1 cellular context compared by ENCODE assay signal in the genomic region with DNA sequence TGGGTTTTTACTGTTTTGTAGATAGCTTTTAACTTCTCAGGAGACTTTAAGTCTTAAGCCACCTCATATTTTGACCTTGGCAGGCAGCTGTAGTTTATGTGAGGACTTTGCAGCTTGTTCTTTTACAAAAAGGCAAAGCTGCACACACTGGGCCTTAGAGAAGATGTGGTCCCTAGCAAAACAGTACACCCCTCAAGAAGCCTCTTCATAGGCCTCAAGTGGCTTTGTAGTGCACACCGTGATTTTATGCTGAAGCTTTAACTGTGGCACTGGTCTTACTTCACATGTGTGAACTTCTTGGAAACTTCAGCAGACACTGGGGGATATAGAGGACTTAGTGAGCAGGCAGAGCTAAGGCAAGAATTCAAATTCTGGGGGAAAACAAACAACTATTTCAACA.
TF ChIP-seq lines count a peak whose summit lies in the region.

No MANE protein-coding gene starts in this region.

TF ChIP-seq in GM23338, 12 proteins besides CTCF, POLR2A, EP300 and RAD21 (continued from another document):
- TF ChIP-seq, protein P1, sequence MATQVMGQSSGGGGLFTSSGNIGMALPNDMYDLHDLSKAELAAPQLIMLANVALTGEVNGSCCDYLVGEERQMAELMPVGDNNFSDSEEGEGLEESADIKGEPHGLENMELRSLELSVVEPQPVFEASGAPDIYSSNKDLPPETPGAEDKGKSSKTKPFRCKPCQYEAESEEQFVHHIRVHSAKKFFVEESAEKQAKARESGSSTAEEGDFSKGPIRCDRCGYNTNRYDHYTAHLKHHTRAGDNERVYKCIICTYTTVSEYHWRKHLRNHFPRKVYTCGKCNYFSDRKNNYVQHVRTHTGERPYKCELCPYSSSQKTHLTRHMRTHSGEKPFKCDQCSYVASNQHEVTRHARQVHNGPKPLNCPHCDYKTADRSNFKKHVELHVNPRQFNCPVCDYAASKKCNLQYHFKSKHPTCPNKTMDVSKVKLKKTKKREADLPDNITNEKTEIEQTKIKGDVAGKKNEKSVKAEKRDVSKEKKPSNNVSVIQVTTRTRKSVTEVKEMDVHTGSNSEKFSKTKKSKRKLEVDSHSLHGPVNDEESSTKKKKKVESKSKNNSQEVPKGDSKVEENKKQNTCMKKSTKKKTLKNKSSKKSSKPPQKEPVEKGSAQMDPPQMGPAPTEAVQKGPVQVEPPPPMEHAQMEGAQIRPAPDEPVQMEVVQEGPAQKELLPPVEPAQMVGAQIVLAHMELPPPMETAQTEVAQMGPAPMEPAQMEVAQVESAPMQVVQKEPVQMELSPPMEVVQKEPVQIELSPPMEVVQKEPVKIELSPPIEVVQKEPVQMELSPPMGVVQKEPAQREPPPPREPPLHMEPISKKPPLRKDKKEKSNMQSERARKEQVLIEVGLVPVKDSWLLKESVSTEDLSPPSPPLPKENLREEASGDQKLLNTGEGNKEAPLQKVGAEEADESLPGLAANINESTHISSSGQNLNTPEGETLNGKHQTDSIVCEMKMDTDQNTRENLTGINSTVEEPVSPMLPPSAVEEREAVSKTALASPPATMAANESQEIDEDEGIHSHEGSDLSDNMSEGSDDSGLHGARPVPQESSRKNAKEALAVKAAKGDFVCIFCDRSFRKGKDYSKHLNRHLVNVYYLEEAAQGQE (IDR thresholded peaks at IDR 0.05; ENCODE audit: unreplicated experiment): no peak
- TF ChIP-seq NANOG (IDR thresholded peaks at IDR 0.05; ENCODE audit: borderline replicate concordance): no peak
